In genomic region chr11:121463689-121464335, GRCh38 we compare ENCODE assay signal across 8 cellular contexts. TPM values are rescaled to one million over a fixed set of nuclear protein-coding genes. Genes with fewer than 3 reads are reported as not detected.
A peak's percentile ranks its signal among the peaks of the same experiment; 100 is the strongest.
DNase-seq lines count a peak whose midpoint lies in the region; ATAC-seq and TF ChIP-seq lines count a peak whose summit lies in the region.

No MANE protein-coding gene starts in this region.

- H3K79me2 ChIP-seq in DOHH2 (ENCODE audit: control insufficient read depth, low read length) = peaks cover 100% of the 10 kb centered on the region

- no peaks in the 10 kb centered on the region for H3K27me3 Mint-ChIP-seq in natural killer cell (ENCODE audit: low read depth in 2 of 2)

- H3K36me3 Mint-ChIP-seq in natural killer cell = no peaks in the 10 kb centered on the region

- H3F3A ChIP-seq in DOHH2 (ENCODE audit: control insufficient read depth, insufficient read depth) = no peaks in the 10 kb centered on the region

- H3K4me1 ChIP-seq in DOHH2 (ENCODE audit: control insufficient read depth, low read length) = peaks cover 100% of the 10 kb centered on the region
- H3K4me1 ChIP-seq in lower lobe of right lung = peaks cover 41% of the 10 kb centered on the region

- H3K4me3 ChIP-seq in DOHH2 (ENCODE audit: low read length) = peak overlapping the region; percentile 65
- no peak overlapping the region for H3K4me3 ChIP-seq in lower lobe of right lung

- H3K27me3 ChIP-seq in DOHH2 (ENCODE audit: control insufficient read depth, low read length) (no peaks in the 10 kb centered on the region), lower lobe of right lung (ENCODE audit: low read depth) (no peaks in the 10 kb centered on the region)

- ATAC-seq in HG03159 (IDR thresholded peaks at IDR 0.05; ENCODE audit: unreplicated experiment) = peak; percentile 0
- ATAC-seq in natural killer cell = no peak
- no peak for ATAC-seq in lower lobe of right lung

- no peaks in the 10 kb centered on the region for H3K9me3 ChIP-seq in DOHH2 (ENCODE audit: control insufficient read depth, insufficient read depth, low read length)
- H3K9me3 ChIP-seq in lower lobe of right lung = no peaks in the 10 kb centered on the region

- H4K20me1 ChIP-seq in DOHH2 (ENCODE audit: control insufficient read depth, insufficient read depth, low read depth, low read length) = peaks cover 25% of the 10 kb centered on the region

- peak overlapping the region; percentile 68 for H3K4me2 ChIP-seq in DOHH2 (ENCODE audit: low read length)

- no peaks in the 10 kb centered on the region for H3K9me2 ChIP-seq in DOHH2 (replicated peaks; ENCODE audit: control insufficient read depth, low read length)

- H3K4me1 Mint-ChIP-seq in natural killer cell = peaks cover 96 to 99% of the 10 kb centered on the region in 2 donors

- intact Hi-C loops in natural killer cell (cut with micrococcal nuclease) (loop anchor here (1.0 to 2.0 kb wide), 4 partner anchors 8 to 51 kb away; no protein-coding TSS in a partner anchor), lower lobe of right lung (cut with DNase I) (no loop called here), cardiac septum (cut with DNase I) (loop anchor here (10.0 kb wide), 1 partner anchor 79 kb away; no protein-coding TSS in a partner anchor)

- H3K36me3 ChIP-seq in DOHH2 (ENCODE audit: control insufficient read depth, low read length) (peaks cover 81% of the 10 kb centered on the region), lower lobe of right lung (no peaks in the 10 kb centered on the region)

- TF ChIP-seq CTCF in DOHH2 (IDR thresholded peaks at IDR 0.05; ENCODE audit: low read depth, low read length, poor library complexity, severe bottlenecking) (no peak), natural killer cell (IDR thresholded peaks at IDR 0.05) (no peak), lower lobe of right lung (IDR thresholded peaks at IDR 0.05) (no peak)

- H3K4me3 Mint-ChIP-seq in natural killer cell = peak overlapping the region; percentile 86

- H3K27ac ChIP-seq in DOHH2 (ENCODE audit: low read depth, low read length) (peak overlapping the region; percentile 55), angular gyrus (ENCODE audit: low read depth, low read length) (peak overlapping the region; percentile 85), lower lobe of right lung (no peak overlapping the region)

- DNase-seq in natural killer cell (no peak), lower lobe of right lung (no peak), COR-L47 (lab: John Stamatoyannopoulos, UW) (no peak), cardiac septum (ENCODE audit: low spot score) (no peak)
- no peak for DNase-seq in stimulated activated CD4-positive, alpha-beta T cell treated with anti-CD3 and anti-CD28 coated beads, Interleukin-4, amount 100 ng/mL, for 4 hours

- peak overlapping the region; percentile 98 to 99 for H3K27ac Mint-ChIP-seq in natural killer cell

- no peaks in the 10 kb centered on the region for H3K9me3 Mint-ChIP-seq in natural killer cell

RNA-seq across cellular contexts. Expression of gene SORL1, which starts 11.7 kb away (rescaled TPM):
- 100 to 1,000 TPM; 386 to 519 (median 456) TPM for total RNA-seq in natural killer cell
- 74.0 TPM for total RNA-seq in lower lobe of right lung
- total RNA-seq in cardiac septum = 8.0 TPM
